18 cellular contexts compared by ENCODE assay signal in the genomic region with DNA sequence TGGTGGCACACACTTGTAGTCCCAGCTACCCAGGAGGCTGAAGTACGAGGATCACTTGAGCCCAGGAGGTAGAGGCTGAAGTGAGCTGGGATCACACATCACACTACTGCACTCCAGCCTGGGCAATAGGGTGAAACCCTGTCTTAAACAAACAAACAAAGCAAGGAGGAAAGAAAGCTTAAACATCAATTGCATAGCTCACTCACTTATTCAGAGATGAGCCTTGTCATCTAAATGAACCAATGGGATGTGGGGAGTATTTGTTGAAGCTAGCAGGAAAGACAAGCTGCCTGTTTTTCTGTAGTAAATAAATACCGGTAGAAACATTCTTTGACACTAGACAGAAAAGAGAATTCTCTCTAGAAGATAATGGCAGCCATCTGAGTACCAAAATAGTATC.
"Had no signal": no experiment of that assay in that cellular context is flagged by ENCODE, and none has a peak within 500 bp of the region (broad histone marks: within the 10 kb centered on the region; RNA-seq: fewer than 3 reads in every experiment).

No MANE protein-coding gene starts in this region.

- H3K9me3 Mint-ChIP-seq: mesothelial cell of epicardium; natural killer cell treated with Interleukin-12 subunit alpha and Interleukin-12 subunit beta and Interleukin-15 and Interleukin-18, amount 100 ng/mL, for 72 hours had no signal

- H3K36me3 Mint-ChIP-seq: mesothelial cell of epicardium; natural killer cell treated with Interleukin-12 subunit alpha and Interleukin-12 subunit beta and Interleukin-15 and Interleukin-18, amount 100 ng/mL, for 72 hours had no signal

- H3K27ac Mint-ChIP-seq: mesothelial cell of epicardium; natural killer cell treated with Interleukin-12 subunit alpha and Interleukin-12 subunit beta and Interleukin-15 and Interleukin-18, amount 100 ng/mL, for 72 hours had no signal

- H3K4me1 Mint-ChIP-seq: mesothelial cell of epicardium had no signal

- ATAC-seq: gastrocnemius medialis; heart right ventricle; left lobe of liver; natural killer cell treated with Interleukin-12 subunit alpha and Interleukin-12 subunit beta and Interleukin-15 and Interleukin-18, amount 100 ng/mL, for 72 hours had no signal

- H3K4me3 ChIP-seq: coronary artery, esophagus muscularis mucosa, gastrocnemius medialis, heart right ventricle, stomach, thoracic aorta, transverse colon had no signal

- DNase-seq: effector CD4-positive, alpha-beta T cell; gastrocnemius medialis; heart right ventricle; hypothalamus; kidney glomerular epithelial cell; posterior cingulate gyrus; small intestine; stimulated activated CD4-positive, alpha-beta T cell treated with anti-CD3 and anti-CD28 coated beads, Interleukin-12 subunit alpha, Interleukin-12 subunit beta, amount 100 ng/mL, for 4 hours; stimulated activated naive CD4-positive, alpha-beta T cell; stomach; substantia nigra; transverse colon had no signal

- H3K4me3 Mint-ChIP-seq: mesothelial cell of epicardium; natural killer cell treated with Interleukin-12 subunit alpha and Interleukin-12 subunit beta and Interleukin-15 and Interleukin-18, amount 100 ng/mL, for 72 hours had no signal
